In the genomic region with DNA sequence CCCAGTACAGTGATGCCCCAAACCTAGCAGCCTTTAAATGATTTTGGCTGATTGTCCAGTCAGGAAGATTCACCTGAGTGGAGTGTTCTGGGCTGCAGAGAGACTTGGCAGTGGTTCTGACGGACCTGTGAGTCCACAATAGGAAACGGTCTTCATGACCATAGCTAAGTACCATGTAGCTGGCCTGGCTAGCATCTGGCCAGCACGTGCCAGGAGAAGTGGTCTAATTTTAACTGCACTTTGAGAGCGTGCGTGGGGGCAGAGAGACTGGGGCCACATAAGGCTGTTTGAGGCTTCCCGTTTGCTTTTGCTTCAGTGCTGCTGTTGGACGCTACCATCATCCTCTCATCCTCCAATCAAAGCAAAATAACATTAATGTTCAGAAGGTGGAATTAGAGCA, we compare ENCODE assay signal across 25 cellular contexts. TPM values are rescaled to one million over a fixed set of nuclear protein-coding genes. Genes with fewer than 3 reads are reported as not detected.
A peak's percentile ranks its signal among the peaks of the same experiment; 100 is the strongest.
DNase-seq lines count a peak whose midpoint lies in the region; ATAC-seq, FAIRE-seq and TF ChIP-seq lines count a peak whose summit lies in the region.
"Had no signal": no experiment of that assay in that cellular context is flagged by ENCODE, and none has a peak within 500 bp of the region (broad histone marks: within the 10 kb centered on the region; RNA-seq: fewer than 3 reads in every experiment).

No MANE protein-coding gene starts in this region.

- no peaks in the 10 kb centered on the region for H3K79me2 ChIP-seq in OCI-LY7 (ENCODE audit: insufficient read depth, low read depth, low read length)
- H3K79me2 ChIP-seq in HepG2 (ENCODE audit: insufficient read depth, low read length), result no peaks in the 10 kb centered on the region

- H3K27ac ChIP-seq in OCI-LY7 (ENCODE audit: low read depth, low read length, poor library complexity, severe bottlenecking) (no peak overlapping the region), cardiac muscle cell (peak overlapping the region; percentile 62), HepG2 (ENCODE audit: extremely low read length, insufficient read depth, low read length) (no peak overlapping the region), testis (no peak overlapping the region)
- H3K27ac ChIP-seq: HL-60, KMS-11, neural progenitor cell, SJCRH30, suprapubic skin, vagina had no signal

- TF ChIP-seq POLR2A in HepG2 (IDR thresholded peaks at IDR 0.05; ENCODE audit: insufficient read depth in 1 of 2, low read depth in 2 of 2, low read length in 2 of 2), result no peak
- TF ChIP-seq POLR2A in testis (IDR thresholded peaks at IDR 0.05), result no peak

- H2AFZ ChIP-seq in OCI-LY7 (ENCODE audit: low read length) (no peak overlapping the region), HepG2 (ENCODE audit: low read length) (no peak overlapping the region)
- H2AFZ ChIP-seq: neural progenitor cell had no signal

- H3K9ac ChIP-seq in HepG2 (ENCODE audit: insufficient read depth, low read depth, low read length), result no peak overlapping the region
- H3K9ac ChIP-seq: KMS-11, neural progenitor cell had no signal

- TF ChIP-seq CTCF in OCI-LY7 (conservative IDR thresholded peaks at IDR 0.05; ENCODE audit: low read length), result no peak
- no peak for TF ChIP-seq CTCF in cardiac muscle cell (IDR thresholded peaks at IDR 0.05; ENCODE audit: low read depth, low read length)
- no peak for TF ChIP-seq CTCF in HepG2 (CRISPR knock-in tag; IDR thresholded peaks at IDR 0.05)
- TF ChIP-seq CTCF in testis (IDR thresholded peaks at IDR 0.05), result no peak

- H3K4me3 ChIP-seq in OCI-LY7 (ENCODE audit: low read depth, low read length, poor library complexity, severe bottlenecking) (no peak overlapping the region), cardiac muscle cell (no peak overlapping the region), HepG2 (replicated peaks in 1 of 3; ENCODE audit: insufficient read depth in 1 of 3, low read depth in 2 of 3, low read length in 3 of 3) (no peak overlapping the region), testis (no peak overlapping the region)
- H3K4me3 ChIP-seq: HAP-1, MG63, neural progenitor cell, SJCRH30, suprapubic skin, vagina had no signal

- in situ Hi-C loops in HepG2 (cut with HindIII; ENCODE audit: extremely low pct_ligation_motif_present, low pct_unique_long_range_greater_than_20kb), result no loop called here

- H3K27me3 ChIP-seq in cardiac muscle cell (no peaks in the 10 kb centered on the region), HepG2 (ENCODE audit: control insufficient read depth in 1 of 2, insufficient read depth in 2 of 2, low read length in 2 of 2) (no peaks in the 10 kb centered on the region), testis (no peaks in the 10 kb centered on the region)
- H3K27me3 ChIP-seq: MG63, neural progenitor cell, SJCRH30, suprapubic skin, vagina had no signal

- no peaks in the 10 kb centered on the region for H4K20me1 ChIP-seq in OCI-LY7 (ENCODE audit: insufficient read depth, low read length)
- no peaks in the 10 kb centered on the region for H4K20me1 ChIP-seq in HepG2 (ENCODE audit: insufficient read depth, low read length)

- H3K4me2 ChIP-seq in OCI-LY7 (ENCODE audit: low read length), result peak overlapping the region; percentile 46
- H3K4me2 ChIP-seq in HepG2 (ENCODE audit: low read depth, low read length), result no peak overlapping the region
- H3K4me2 ChIP-seq: KMS-11, neural progenitor cell had no signal

- POLR2A ChIA-PET in OCI-LY7 (lab: Charles Lee), result interaction anchor here (0.6 to 1.4 kb wide), 3 partner anchors 9 to 28 kb away, joined by 3 read pairs; no protein-coding TSS in a partner anchor
- POLR2A ChIA-PET in HepG2 (lab: Yijun Ruan, JAX), result interaction anchor here (1.0 kb wide), 1 partner anchor 55 kb away, joined by 3 read pairs; a partner anchor contains a TSS

- DNase-seq in OCI-LY7 (ENCODE audit: low spot score) (no peak), cardiac muscle cell (ENCODE audit: low read depth in 1 of 2, low spot score in 1 of 2) (peak in 1 of 2 donors; percentile 62), HepG2 (ENCODE audit: low spot score) (no peak), testis (peak; percentile 29), NCI-H146 treated with DMSO at 0.1 percent for 48 hours (lab: John Stamatoyannopoulos, UW; ENCODE audit: unreplicated experiment) (no peak), NOMO-1 (lab: John Stamatoyannopoulos, UW; ENCODE audit: unreplicated experiment in 2 of 2) (no peak)
- DNase-seq in stimulated activated CD4-positive, alpha-beta T cell treated with anti-CD3 and anti-CD28 coated beads, Interleukin-4, amount 100 ng/mL, for 4 hours, result no peak
- DNase-seq: activated CD4-positive, alpha-beta T cell treated with anti-CD3 and anti-CD28 coated beads, Interleukin-2, amount 10 ng/mL, durations not matched to agents 24 days and 14 days; activated CD8-positive, alpha-beta memory T cell treated with anti-CD3 and anti-CD28 coated beads for 24 hours; activated T-cell treated with anti-CD3 and anti-CD28 coated beads for 4 hours; amygdala; CD8-positive, alpha-beta memory T cell; immature natural killer cell; MG63; NCI-H2029; SJCRH30; T-helper 1 cell had no signal

- intact Hi-C loops in OCI-LY7 (cut with micrococcal nuclease; ENCODE audit: unreplicated experiment) (no loop called here), HepG2 (cut with micrococcal nuclease; ENCODE audit: unreplicated experiment) (no loop called here), testis (cut with DNase I; ENCODE audit: low total_unique reads) (no loop called here)

- CTCF ChIA-PET in OCI-LY7 (lab: Charles Lee; ENCODE audit: unreplicated experiment), result interaction anchor here (0.7 to 0.9 kb wide), 2 partner anchors 13 to 23 kb away, joined by 3 read pairs; no protein-coding TSS in a partner anchor
- CTCF ChIA-PET in HepG2 (lab: Yijun Ruan, JAX; ENCODE audit: low intra/inter-chr PET ratio, low total read pairs), result no interaction called here

- ATAC-seq in HepG2, result peak; percentile 19; the same call in 1 of the 3 replicates
- ATAC-seq: stimulated activated memory B cell treated with anti-CD40 and anti-IgM and Interleukin-4, amounts not matched to agents 10 μg/mL and 1 μg/mL and 100 μg/mL, for 72 hours had no signal

- BruUV-seq in OCI-LY7 (replicated peaks; lab: Mats Ljungman, UMichigan) (no TSS peak), HepG2 (replicated peaks; lab: Mats Ljungman, UMichigan) (no TSS peak)

- no peaks in the 10 kb centered on the region for H3K9me3 ChIP-seq in OCI-LY7 (ENCODE audit: low read length)
- no peaks in the 10 kb centered on the region for H3K9me3 ChIP-seq in cardiac muscle cell (ENCODE audit: low read depth)
- no peaks in the 10 kb centered on the region for H3K9me3 ChIP-seq in HepG2 (ENCODE audit: low read length)
- H3K9me3 ChIP-seq in testis, result no peaks in the 10 kb centered on the region
- H3K9me3 ChIP-seq: HAP-1, MG63, SJCRH30, suprapubic skin, vagina had no signal

- H3K36me3 ChIP-seq in OCI-LY7 (ENCODE audit: insufficient read depth, low read length) (peaks cover 28% of the 10 kb centered on the region), cardiac muscle cell (no peaks in the 10 kb centered on the region), HepG2 (replicated peaks in 1 of 2; ENCODE audit: control insufficient read depth in 1 of 2, insufficient read depth in 2 of 2, low read length in 2 of 2) (no peaks in the 10 kb centered on the region), testis (ENCODE audit: low read depth, missing control alignments) (no peaks in the 10 kb centered on the region)
- H3K36me3 ChIP-seq: HAP-1, MG63, neural progenitor cell, SJCRH30, suprapubic skin, vagina had no signal

- H3K9me2 ChIP-seq in OCI-LY7 (ENCODE audit: insufficient read depth, low read length), result no peaks in the 10 kb centered on the region

- TF ChIP-seq EP300 in HepG2 (IDR thresholded peaks at IDR 0.05; ENCODE audit: low read depth in 2 of 2, low read length in 2 of 2), result no peak
- TF ChIP-seq EP300 in HepG2 (CRISPR knock-in tag; IDR thresholded peaks at IDR 0.05; ENCODE audit: borderline replicate concordance), result no peak

- WGBS in HepG2 (ENCODE audit: low lambda C conversion rate), result 90% methylated on average over 7 of the region's 7 CpGs
- whole genome bisulfite sequencing in testis, 2 donors, result 26 to 56% methylated on average over 7 of the region's 7 CpGs

- no peak for FAIRE-seq in HepG2 (lab: Jason Lieb, UNC)
- FAIRE-seq: endothelial cell of umbilical vein had no signal

- H3K4me1 ChIP-seq in OCI-LY7 (ENCODE audit: insufficient read depth, low read length, poor library complexity, severe bottlenecking), result peaks cover 27% of the 10 kb centered on the region
- peaks cover 32% of the 10 kb centered on the region for H3K4me1 ChIP-seq in cardiac muscle cell (ENCODE audit: low read depth)
- peaks cover 17% of the 10 kb centered on the region for H3K4me1 ChIP-seq in HepG2 (ENCODE audit: insufficient read depth, low read length)
- H3K4me1 ChIP-seq in testis, result peaks cover 29% of the 10 kb centered on the region
- H3K4me1 ChIP-seq: HAP-1, neural progenitor cell, SJCRH30, suprapubic skin, vagina had no signal

- no peak for TF ChIP-seq RAD21 in HepG2 (CRISPR knock-in tag; IDR thresholded peaks at IDR 0.05)

RNA-seq across cellular contexts. Expression of a gene that starts 54.7 kb away (rescaled TPM):
- total RNA-seq in OCI-LY7 (2014; rRNA removed; shearing (Covaris generic)), result 25.4 and 28.8 TPM in 2 replicates
- 75.1 and 81.0 TPM in 2 replicates for total RNA-seq in OCI-LY7 (2022)
- 19.6 and 20.8 TPM in 2 replicates for total RNA-seq in cardiac muscle cell
- 22.3 and 24.1 TPM in 2 replicates for polyA plus RNA-seq in cardiac muscle cell
- total RNA-seq in HepG2 (2016; rRNA removed; fragmentation: Illumina TruSeq; extraction: Trizol), result 29.8 and 37.6 TPM in 2 replicates
- 12.6 and 12.8 TPM in 2 replicates for total RNA-seq in HepG2 (2016; cell fraction: cytosol; rRNA removed; fragmentation: Illumina TruSeq; extraction: Trizol; ENCODE audit: low read depth)
- 27.0 and 34.6 TPM in 2 replicates for total RNA-seq in HepG2 (2016; cell fraction: insoluble cytoplasmic fraction; rRNA removed; fragmentation: Illumina TruSeq; extraction: Trizol)
- total RNA-seq in HepG2 (2016; cell fraction: membrane; rRNA removed; fragmentation: Illumina TruSeq; extraction: Trizol), result 36.5 and 40.3 TPM in 2 replicates
- total RNA-seq in HepG2 (2016; cell fraction: nucleus; rRNA removed; fragmentation: Illumina TruSeq; extraction: Trizol), result 23.7 and 28.3 TPM in 2 replicates
- 20.4 and 23.3 TPM in 2 replicates for polyA plus RNA-seq in HepG2 (2011; rRNA removed)
- polyA plus RNA-seq in HepG2 (2011; cell fraction: cytosol; rRNA removed), result 6.8 and 14.1 TPM in 2 replicates
- polyA plus RNA-seq in HepG2 (2011; cell fraction: nucleus; rRNA removed), result 13.7 and 18.0 TPM in 2 replicates
- 29.6 and 41.4 TPM in 2 replicates for polyA plus RNA-seq in HepG2 (2012)
- 9.4 and 10.8 TPM in 2 replicates for polyA plus RNA-seq in HepG2 (2016; cell fraction: cytosol; fragmentation: Illumina TruSeq; extraction: Trizol; ENCODE audit: low read depth)
- polyA plus RNA-seq in HepG2 (2016; cell fraction: insoluble cytoplasmic fraction; fragmentation: Illumina TruSeq; extraction: Trizol; ENCODE audit: low read depth), result 30.9 and 34.7 TPM in 2 replicates
- 23.2 and 25.1 TPM in 2 replicates for polyA plus RNA-seq in HepG2 (2016; cell fraction: membrane; fragmentation: Illumina TruSeq; extraction: Trizol; ENCODE audit: low read depth)
- 42.0 and 44.4 TPM in 2 replicates for polyA plus RNA-seq in HepG2 (2016; cell fraction: nucleus; fragmentation: Illumina TruSeq; extraction: Trizol; ENCODE audit: insufficient read depth, low read depth)
- 36.9 and 46.4 TPM in 2 replicates for polyA minus RNA-seq in HepG2 (2011; rRNA and poly(A)+ RNA removed; ENCODE audit: low replicate concordance)
- polyA minus RNA-seq in HepG2 (2011; cell fraction: cytosol; rRNA and poly(A)+ RNA removed), result 25.6 and 32.2 TPM in 2 replicates
- polyA minus RNA-seq in HepG2 (2011; cell fraction: nucleus; rRNA and poly(A)+ RNA removed), result 49.9 and 56.8 TPM in 2 replicates
- 10 to 100 TPM; 73.0 to 91.1 TPM for total RNA-seq in testis
- 146 TPM for polyA plus RNA-seq in testis (ENCODE audit: insufficient read depth, low read depth, low replicate concordance)
